Comparison of ENCODE assay signal across 8 cellular contexts in genomic region chr5:56481998-56482698, GRCh38.
DNase-seq lines count a peak whose midpoint lies in the region; ATAC-seq and TF ChIP-seq lines count a peak whose summit lies in the region.

No MANE protein-coding gene starts in this region.

- peak overlapping the region; percentile 72 for H3K4me3 ChIP-seq in psoas muscle

- no peaks in the 10 kb centered on the region for H3K9me3 ChIP-seq in psoas muscle

- WGBS in psoas muscle, 3 donors, result 44 to 50% (median 46%) methylated on average over 7 of the region's 7 CpGs

- intact Hi-C loops in psoas muscle (cut with DNase I), result loop anchor here in 1 of 2 donors (10.0 kb wide), 1 partner anchor 333 kb away; the partner anchor contains the start of gene MAP3K1

- no peaks in the 10 kb centered on the region for H3K36me3 ChIP-seq in psoas muscle (ENCODE audit: insufficient read depth in 1 of 2, low read depth in 1 of 2)

- peak; percentile 51 for DNase-seq in GM20000 (ENCODE audit: low spot score)
- peak; percentile 82 for DNase-seq in SIG-M5 treated with dmso at 0.1 percent for 504 hours (lab: John Stamatoyannopoulos, UW; ENCODE audit: unreplicated experiment)
- DNase-seq in psoas muscle, result no peak
- no peak for DNase-seq in NCI-H2171 (lab: John Stamatoyannopoulos, UW)
- DNase-seq in HuH-7 (ENCODE audit: low spot score), result no peak
- no peak for DNase-seq in islet precursor cell

- H3K27me3 ChIP-seq in psoas muscle (ENCODE audit: insufficient read depth in 3 of 3, low read length in 2 of 3), result peaks cover 0 to 40% (median 7%) of the 10 kb centered on the region in 3 donors

- TF ChIP-seq CTCF in GM20000 (IDR thresholded peaks at IDR 0.05; ENCODE audit: extremely low read depth, missing control alignments), result no peak
- no peak for TF ChIP-seq CTCF in psoas muscle (IDR thresholded peaks at IDR 0.05)

- peak; percentile 4 for ATAC-seq in esophagus mucosa
- no peak for ATAC-seq in psoas muscle
- no peak for ATAC-seq in GM18867 (IDR thresholded peaks at IDR 0.05; ENCODE audit: unreplicated experiment)

- peak overlapping the region; percentile 81 for H3K27ac ChIP-seq in psoas muscle

- H3K4me1 ChIP-seq in psoas muscle, result no peaks in the 10 kb centered on the region

Comparison
In these comparisons a context has a peak if more than half of its experiments do, and no peak if none do; other contexts are left out.
1. DNase-seq: peak in GM20000 (single experiment) and SIG-M5 treated with dmso at 0.1 percent for 504 hours (single experiment); none in psoas muscle (0 of 2), NCI-H2171 (single experiment), HuH-7 (single experiment) and islet precursor cell (single experiment).